10 cellular contexts compared by ENCODE assay signal in genomic region chr3:122102191-122102935, GRCh38. TPM values are rescaled to one million over a fixed set of nuclear protein-coding genes. Genes with fewer than 3 reads are reported as not detected.
DNase-seq lines count a peak whose midpoint lies in the region; ATAC-seq, FAIRE-seq and TF ChIP-seq lines count a peak whose summit lies in the region.
"Had no signal": no experiment of that assay in that cellular context is flagged by ENCODE, and none has a peak within 500 bp of the region (broad histone marks: within the 10 kb centered on the region; RNA-seq: fewer than 3 reads in every experiment).

No MANE protein-coding gene starts in this region.

- H2BK120ac ChIP-seq in H1 (replicated peaks; ENCODE audit: low read depth, low read length), result no peak overlapping the region

- H2BK20ac ChIP-seq in H1 (ENCODE audit: low read length), result no peak overlapping the region

- no peaks in the 10 kb centered on the region for H4K20me1 ChIP-seq in H1 (replicated peaks in 1 of 2; ENCODE audit: control insufficient read depth in 1 of 2, insufficient read depth in 2 of 2, low read length in 2 of 2)

- no peaks in the 10 kb centered on the region for H3K4me1 ChIP-seq in H1 (replicated peaks in 1 of 4; ENCODE audit: control insufficient read depth in 3 of 4, insufficient read depth in 4 of 4, low read length in 3 of 4)

- no peak overlapping the region for H4K5ac ChIP-seq in H1 (ENCODE audit: insufficient read length, low read depth, low read length)

- no peaks in the 10 kb centered on the region for H3K27me3 ChIP-seq in H1 (replicated peaks in 1 of 4; ENCODE audit: control insufficient read depth in 3 of 4, extremely low read depth in 1 of 4, insufficient read depth in 3 of 4, low read length in 3 of 4)

- H3K14ac ChIP-seq in H1 (ENCODE audit: insufficient read length), result no peak overlapping the region

- H3K4ac ChIP-seq in H1 (replicated peaks; ENCODE audit: insufficient read length, low read depth, low read length), result no peak overlapping the region

- H3K23ac ChIP-seq in H1 (ENCODE audit: insufficient read length), result no peak overlapping the region

- no peak for FAIRE-seq in H1 (lab: Jason Lieb, UNC)

- H3K9me3 ChIP-seq in H1 (ENCODE audit: insufficient read depth in 2 of 2, low read depth in 1 of 2, low read length in 1 of 2), result no peaks in the 10 kb centered on the region

- no peak overlapping the region for H3K4me3 ChIP-seq in H1 (ENCODE audit: extremely low read depth in 1 of 4, insufficient read depth in 2 of 4, low read depth in 3 of 4, low read length in 4 of 4)

- DNase-seq in H1 (ENCODE audit: low read depth in 1 of 2, low spot score in 2 of 2) (no peak), A172 (ENCODE audit: low spot score) (no peak), epidermal melanocyte (ENCODE audit: insufficient read length, low spot score) (no peak), GM19238 (ENCODE audit: insufficient read length, low spot score) (no peak), KG1 (lab: John Stamatoyannopoulos, UW) (no peak)

- H2BK12ac ChIP-seq in H1 (ENCODE audit: low read depth, low read length), result no peak overlapping the region

- no peak overlapping the region for H4K8ac ChIP-seq in H1 (ENCODE audit: extremely low read depth, insufficient read depth, low read length)

- H3K27ac ChIP-seq in H1 (ENCODE audit: low read depth, low read length), result no peak overlapping the region

- H3K79me2 ChIP-seq in H1 (ENCODE audit: control insufficient read depth in 1 of 2, insufficient read depth in 2 of 2, low read length in 2 of 2), result no peaks in the 10 kb centered on the region

- TF ChIP-seq POLR2A in H1 (IDR thresholded peaks at IDR 0.05; ENCODE audit: control extremely low read depth in 1 of 2, low read depth in 2 of 2, low read length in 2 of 2), result no peak

- 86% methylated on average over 3 of the region's 4 CpGs; no CpG with 5 or more reads in 1 of the 2 experiments for WGBS in H1 (ENCODE audit: extremely low coverage in 1 of 2, insufficient coverage in 1 of 2, insufficient read length in 1 of 2, insufficient replicate concordance in 2 of 2, low coverage in 1 of 2, low lambda C conversion rate in 2 of 2, missing lambda C conversion rate in 1 of 2), 2 experiments

- no peak overlapping the region for H3K56ac ChIP-seq in H1 (replicated peaks; ENCODE audit: insufficient read length, low read depth, low read length)

- H3K18ac ChIP-seq in H1 (ENCODE audit: extremely low read depth, low read length), result no peak overlapping the region

- no peak overlapping the region for H3K9ac ChIP-seq in H1 (replicated peaks in 1 of 4; ENCODE audit: extremely low read depth in 1 of 4, low read depth in 3 of 4, low read length in 3 of 4)

- no peak overlapping the region for H3K4me2 ChIP-seq in H1 (ENCODE audit: insufficient read depth in 1 of 2, low read depth in 2 of 2, low read length in 2 of 2)

- no peak overlapping the region for H2BK15ac ChIP-seq in H1 (ENCODE audit: low read length)

- TF ChIP-seq EP300 in H1 (IDR thresholded peaks at IDR 0.05; ENCODE audit: borderline replicate concordance in 1 of 2, low read depth in 2 of 2, low read length in 2 of 2), result no peak

- no peak overlapping the region for H4K91ac ChIP-seq in H1 (replicated peaks; ENCODE audit: insufficient read length, low read length)

- H2AK5ac ChIP-seq in H1 (ENCODE audit: low read depth, low read length), result no peak overlapping the region

- no peaks in the 10 kb centered on the region for H3K36me3 ChIP-seq in H1 (ENCODE audit: control insufficient read depth in 2 of 4, insufficient read depth in 4 of 4, low read length in 3 of 4)

- peak overlapping the region; percentile 48; the same call in 1 of the 2 replicates for H2AFZ ChIP-seq in H1 (ENCODE audit: low read length)

- no peaks in the 10 kb centered on the region for H3K23me2 ChIP-seq in H1 (ENCODE audit: low read depth, low read length)

- H3K79me1 ChIP-seq in H1 (ENCODE audit: low read depth, low read length), result no peaks in the 10 kb centered on the region

- TF ChIP-seq RAD21 in H1 (IDR thresholded peaks at IDR 0.05 in 1 of 2, conservative IDR thresholded peaks at IDR 0.05 in 1 of 2; ENCODE audit: low read depth in 2 of 2, low read length in 2 of 2), result no peak

- peak; percentile 44 for ATAC-seq in GM18868 (IDR thresholded peaks at IDR 0.05; ENCODE audit: unreplicated experiment)
- peak; percentile 41 for ATAC-seq in GM21619 (IDR thresholded peaks at IDR 0.05; ENCODE audit: unreplicated experiment)
- ATAC-seq in HG03565 (IDR thresholded peaks at IDR 0.05; ENCODE audit: unreplicated experiment), result peak; percentile 31

- H2BK5ac ChIP-seq in H1 (ENCODE audit: low read depth, low read length), result no peak overlapping the region

- CTCF ChIA-PET in H1 (lab: Charles Lee; ENCODE audit: partially characterized antibody), result interaction anchor here (0.6 to 9.3 kb wide), 41 partner anchors 8 to 555 kb away, joined by 3 to 113 read pairs (median 4); no protein-coding TSS in a partner anchor

- TF ChIP-seq CTCF in H1 (IDR thresholded peaks at IDR 0.05; ENCODE audit: control extremely low read depth in 1 of 3, insufficient read depth in 1 of 3, low read depth in 1 of 3, low read length in 3 of 3), result no peak

- POLR2A ChIA-PET in H1 (lab: Charles Lee; ENCODE audit: partially characterized antibody), result interaction anchor here (0.6 kb wide), 1 partner anchor 472 kb away, joined by 3 read pairs; no protein-coding TSS in a partner anchor

TF ChIP-seq in H1, 55 proteins besides CTCF, POLR2A, EP300 and RAD21:
- no peak for TF ChIP-seq KDM5A (IDR thresholded peaks at IDR 0.05; ENCODE audit: low read length)
- TF ChIP-seq POU5F1 (IDR thresholded peaks at IDR 0.05; ENCODE audit: low read depth, low read length), result no peak
- TF ChIP-seq ASH2L (IDR thresholded peaks at IDR 0.05; ENCODE audit: low read length), result no peak
- no peak for TF ChIP-seq CEBPB (IDR thresholded peaks at IDR 0.05; ENCODE audit: low read depth, low read length)
- no peak for TF ChIP-seq RNF2 (IDR thresholded peaks at IDR 0.05; ENCODE audit: borderline replicate concordance, low read depth, low read length, missing control alignments, poor library complexity, severe bottlenecking)

RNA-seq across cellular contexts. Expression of gene CD86, which starts 47.2 kb away (rescaled TPM):
- 0.30 and 0.40 TPM in 2 replicates for total RNA-seq in H1 (2021; fragmentation: NEBNext Ultra II Directional; extraction: Animal tissue kit (Norgen Biotek cat#: 25700))
- 0.11 and 0.12 TPM in 2 replicates for polyA plus RNA-seq in H1 (2011; rRNA removed)
- 0.09 TPM for polyA plus RNA-seq in H1 (2011; cell fraction: cytosol; rRNA removed)
- polyA plus RNA-seq in H1 (2011; cell fraction: nucleus; rRNA removed), result 0.13 TPM
- 0.11 to 0.16 TPM (median 0.14 TPM) in 3 of 4 replicates, not detected in the other for polyA plus RNA-seq in H1 (2012, experiment 1 of 2)
- polyA plus RNA-seq in H1 (2012, experiment 2 of 2), result not detected
- polyA plus RNA-seq in H1 (2013, experiment 1 of 2), result 0.59 TPM
- 0.40 TPM for polyA plus RNA-seq in H1 (2013, experiment 2 of 2)
- 0.63 TPM in 1 of 2 replicates, not detected in the other for polyA minus RNA-seq in H1 (2011; rRNA and poly(A)+ RNA removed)
- polyA minus RNA-seq in H1 (2011; cell fraction: cytosol; rRNA and poly(A)+ RNA removed), result not detected
- polyA minus RNA-seq in H1 (2011; cell fraction: nucleus; rRNA and poly(A)+ RNA removed), result not detected
- total RNA-seq in A172 (2014; rRNA removed; shearing (Covaris generic)), result not detected in 2 replicates
- total RNA-seq: glomerular endothelial cell, M059J had no signal
